Comparison of ENCODE assay signal across 9 cellular contexts in genomic region chr21:25456672-25457071, GRCh38.
DNase-seq lines count a peak whose midpoint lies in the region; ATAC-seq, FAIRE-seq and TF ChIP-seq lines count a peak whose summit lies in the region.
"Had no signal": no experiment of that assay in that cellular context is flagged by ENCODE, and none has a peak within 500 bp of the region (broad histone marks: within the 10 kb centered on the region; RNA-seq: fewer than 3 reads in every experiment).

No MANE protein-coding gene starts in this region.

- TF ChIP-seq CTCF in DOHH2 (IDR thresholded peaks at IDR 0.05; ENCODE audit: low read depth, low read length, poor library complexity, severe bottlenecking) (no peak), keratinocyte (optimal IDR thresholded peaks at IDR 0.05 in 1 of 3, IDR thresholded peaks at IDR 0.05 in 1 of 3, conservative IDR thresholded peaks at IDR 0.05 in 1 of 3; ENCODE audit: extremely low read depth in 1 of 3, insufficient read depth in 2 of 3, low read length in 3 of 3) (no peak)

- peak; percentile 45 for ATAC-seq in GM21528 (IDR thresholded peaks at IDR 0.05; ENCODE audit: low FRiP score, unreplicated experiment)

- dilution Hi-C loops in keratinocyte (cut with MboI; ENCODE audit: extremely low pct_ligation_motif_present, low sequenced_read_pairs), result no loop called here

- no peaks in the 10 kb centered on the region for H3F3A ChIP-seq in DOHH2 (ENCODE audit: control insufficient read depth, insufficient read depth)

- no peaks in the 10 kb centered on the region for H3K9me2 ChIP-seq in DOHH2 (replicated peaks; ENCODE audit: control insufficient read depth, low read length)

- H4K20me1 ChIP-seq in DOHH2 (ENCODE audit: control insufficient read depth, insufficient read depth, low read depth, low read length) (no peaks in the 10 kb centered on the region), keratinocyte (ENCODE audit: control insufficient read depth, extremely low read depth, insufficient read depth, low read length) (no peaks in the 10 kb centered on the region)

- H3K4me2 ChIP-seq in DOHH2 (ENCODE audit: low read length) (peak overlapping the region; percentile 10; the same call in 1 of the 2 replicates), keratinocyte (ENCODE audit: control insufficient read depth, extremely low read depth, insufficient read depth, low read depth, low read length) (no peak overlapping the region)

- peak overlapping the region; percentile 55 for H2AFZ ChIP-seq in keratinocyte (ENCODE audit: control insufficient read depth, low read length)

- DNase-seq in MV-4-11 (lab: John Stamatoyannopoulos, UW) (peak; percentile 53), keratinocyte (ENCODE audit: low read depth, low spot score) (no peak), urothelium cell line (ENCODE audit: low spot score) (no peak), KG1 (lab: John Stamatoyannopoulos, UW) (no peak), hepatic stellate cell (ENCODE audit: low spot score) (no peak), NCI-H446 (lab: John Stamatoyannopoulos, UW) (no peak)
- DNase-seq: activated CD8-positive, alpha-beta memory T cell treated with anti-CD3 and anti-CD28 coated beads for 24 hours had no signal

- peaks cover 6% of the 10 kb centered on the region for H3K36me3 ChIP-seq in DOHH2 (ENCODE audit: control insufficient read depth, low read length)
- no peaks in the 10 kb centered on the region for H3K36me3 ChIP-seq in keratinocyte (ENCODE audit: control insufficient read depth in 2 of 2, extremely low read depth in 1 of 2, insufficient read depth in 2 of 2, low read length in 2 of 2)

- H3K9me1 ChIP-seq in keratinocyte (ENCODE audit: control insufficient read depth, extremely low read depth, insufficient read depth, low read length), result no peaks in the 10 kb centered on the region

- peaks cover 18% of the 10 kb centered on the region; the same call in 1 of the 2 replicates for H3K9me3 ChIP-seq in DOHH2 (ENCODE audit: control insufficient read depth, insufficient read depth, low read length)
- H3K9me3 ChIP-seq in keratinocyte (ENCODE audit: control insufficient read depth, low read depth, low read length), result no peaks in the 10 kb centered on the region

- H3K9ac ChIP-seq in keratinocyte (ENCODE audit: control insufficient read depth, extremely low read depth, insufficient read depth, low read length), result no peak overlapping the region

- H3K79me2 ChIP-seq in DOHH2 (ENCODE audit: control insufficient read depth, low read length) (no peaks in the 10 kb centered on the region), keratinocyte (ENCODE audit: control insufficient read depth, insufficient read depth, low read length) (no peaks in the 10 kb centered on the region)

- no peak overlapping the region for H3K27ac ChIP-seq in DOHH2 (ENCODE audit: low read depth, low read length)
- H3K27ac ChIP-seq in keratinocyte (ENCODE audit: control insufficient read depth, insufficient read depth, low read length), result peak overlapping the region; percentile 51

- no peak overlapping the region for H3K4me3 ChIP-seq in DOHH2 (ENCODE audit: low read length)
- no peak overlapping the region for H3K4me3 ChIP-seq in keratinocyte (ENCODE audit: control insufficient read depth in 2 of 3, extremely low read depth in 1 of 3, insufficient read depth in 2 of 3, low read depth in 1 of 3, low read length in 3 of 3)

- H3K4me1 ChIP-seq in DOHH2 (ENCODE audit: control insufficient read depth, low read length) (peaks cover 34% of the 10 kb centered on the region), keratinocyte (ENCODE audit: control insufficient read depth, extremely low read depth, insufficient read depth, low read length) (no peaks in the 10 kb centered on the region)

- H3K27me3 ChIP-seq in DOHH2 (ENCODE audit: control insufficient read depth, low read length) (no peaks in the 10 kb centered on the region), keratinocyte (ENCODE audit: control insufficient read depth, extremely low read depth, insufficient read depth, low read length) (no peaks in the 10 kb centered on the region)

- FAIRE-seq in keratinocyte (lab: Jason Lieb, UNC), result no peak
- no peak for FAIRE-seq in urothelium cell line (lab: Jason Lieb, UNC)
